ENCODE assay signal across 8 cellular contexts in the genomic region with DNA sequence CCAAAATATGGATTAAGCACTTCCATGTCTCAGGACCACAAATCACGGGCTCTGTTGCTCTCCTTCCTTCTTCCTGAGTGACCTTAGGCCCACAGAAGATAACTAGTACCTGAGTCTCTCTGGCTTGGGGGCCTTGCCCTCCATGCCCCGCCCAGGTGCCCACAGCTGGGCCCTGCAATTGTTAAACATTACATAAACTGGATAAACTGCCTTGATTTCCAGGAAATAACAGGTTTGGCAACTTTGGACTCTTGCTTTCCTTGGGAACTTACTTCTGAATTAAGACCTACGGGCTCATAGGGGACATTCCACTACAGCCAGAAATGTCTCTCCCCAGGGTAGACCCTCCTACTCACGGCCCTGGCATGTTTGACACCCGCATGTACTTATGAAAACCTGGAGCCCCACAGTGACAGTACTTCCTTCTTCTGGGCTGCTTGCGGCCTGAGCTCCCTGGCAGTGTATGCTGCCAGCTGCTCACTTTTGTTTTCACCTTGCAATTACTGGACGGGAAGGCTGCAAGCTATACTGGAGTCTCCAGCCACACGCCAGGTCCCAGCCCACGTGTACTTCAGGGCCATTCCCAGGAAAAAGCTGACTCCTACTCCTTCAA. TPM values are rescaled to one million over a fixed set of nuclear protein-coding genes. Genes with fewer than 3 reads are reported as not detected.
DNase-seq lines count a peak whose midpoint lies in the region; ATAC-seq and TF ChIP-seq lines count a peak whose summit lies in the region.
"Had no signal": no experiment of that assay in that cellular context is flagged by ENCODE, and none has a peak within 500 bp of the region (broad histone marks: within the 10 kb centered on the region; RNA-seq: fewer than 3 reads in every experiment).

No MANE protein-coding gene starts in this region.

- H3K4me3 Mint-ChIP-seq in natural killer cell = peak overlapping the region; percentile 91

- intact Hi-C loops in natural killer cell (cut with micrococcal nuclease) = loop anchor here (5.0 to 10.0 kb wide), 5 partner anchors 71 to 1622 kb away; partner anchors contain the start of genes MFSD11, SRSF2 and UNK
- intact Hi-C loops in ascending aorta (cut with DNase I) = loop anchor here (10.0 kb wide), 2 partner anchors 288 to 1228 kb away; partner anchors contain the start of genes ACOX1 and TEN1

- H3K9me3 ChIP-seq in ascending aorta = no peaks in the 10 kb centered on the region
- H3K9me3 ChIP-seq: SJCRH30 had no signal

- peaks cover 38 to 42% of the 10 kb centered on the region in 2 donors for H3K4me1 Mint-ChIP-seq in natural killer cell

- peaks cover 14 to 32% of the 10 kb centered on the region in 2 donors for H3K36me3 Mint-ChIP-seq in activated naive CD4-positive, alpha-beta T cell treated with anti-CD3 and anti-CD28 coated beads, Interleukin-2, amount 50 U/mL, for 72 hours
- H3K36me3 Mint-ChIP-seq in natural killer cell = no peaks in the 10 kb centered on the region

- peak overlapping the region in 1 of 2 donors; percentile 25 for H3K27ac ChIP-seq in ascending aorta
- H3K27ac ChIP-seq: SJCRH30 had no signal

- H3K27me3 Mint-ChIP-seq in natural killer cell (ENCODE audit: low read depth in 2 of 2) = no peaks in the 10 kb centered on the region

- DNase-seq in GM13976 (ENCODE audit: low spot score) (peak; percentile 64), NCI-H2029 treated with DMSO at 0.1 percent for 48 hours (lab: John Stamatoyannopoulos, UW) (peak; percentile 45), natural killer cell (no peak), ascending aorta (ENCODE audit: low spot score in 2 of 2) (no peak), NCI-H1436 (lab: John Stamatoyannopoulos, UW) (no peak)
- peak in 1 of 2 donors; percentile 60 for DNase-seq in activated naive CD4-positive, alpha-beta T cell treated with anti-CD3 and anti-CD28 coated beads, Interleukin-2, amount 50 U/mL, for 72 hours (ENCODE audit: low spot score in 2 of 2)

- in situ Hi-C loops in GM13976 (cut with MboI; ENCODE audit: low sequenced_read_pairs, unreplicated experiment) = no loop called here

- peaks cover 0 to 20% of the 10 kb centered on the region in 2 donors for H3K4me1 ChIP-seq in ascending aorta

- no peaks in the 10 kb centered on the region for H3K36me3 ChIP-seq in ascending aorta

- H3K27me3 ChIP-seq in ascending aorta = no peaks in the 10 kb centered on the region
- H3K27me3 ChIP-seq: SJCRH30 had no signal

- no peak for ATAC-seq in activated naive CD4-positive, alpha-beta T cell treated with anti-CD3 and anti-CD28 coated beads, Interleukin-2, amount 50 U/mL, for 72 hours
- ATAC-seq in natural killer cell (peak in 1 of 3 donors; percentile 18), HG03159 (IDR thresholded peaks at IDR 0.05; ENCODE audit: unreplicated experiment) (no peak)

- no peak overlapping the region for H3K4me3 ChIP-seq in ascending aorta
- H3K4me3 ChIP-seq: SJCRH30 had no signal

- H3K27ac Mint-ChIP-seq in activated naive CD4-positive, alpha-beta T cell treated with anti-CD3 and anti-CD28 coated beads, Interleukin-2, amount 50 U/mL, for 72 hours = peak overlapping the region; percentile 91 to 98
- H3K27ac Mint-ChIP-seq in natural killer cell = peak overlapping the region; percentile 99

- TF ChIP-seq CTCF in GM13976 (IDR thresholded peaks at IDR 0.05; ENCODE audit: borderline replicate concordance, control extremely low read depth, extremely low read depth, insufficient read depth, missing control alignments) (no peak), natural killer cell (IDR thresholded peaks at IDR 0.05) (no peak), ascending aorta (IDR thresholded peaks at IDR 0.05) (no peak)

- H3K9me3 Mint-ChIP-seq in activated naive CD4-positive, alpha-beta T cell treated with anti-CD3 and anti-CD28 coated beads, Interleukin-2, amount 50 U/mL, for 72 hours = no peaks in the 10 kb centered on the region
- H3K9me3 Mint-ChIP-seq in natural killer cell = no peaks in the 10 kb centered on the region

RNA-seq across cellular contexts. Expression of gene UBALD2, which starts 2.3 kb away (rescaled TPM):
- total RNA-seq in activated naive CD4-positive, alpha-beta T cell treated with anti-CD3 and anti-CD28 coated beads, Interleukin-2, amount 50 U/mL, for 72 hours = 100 to 1,000 TPM; 262 to 294 TPM
- total RNA-seq in natural killer cell (100 to 1,000 TPM; 171 to 287 (median 189) TPM), ascending aorta (15.9 TPM)

RNA-seq across cellular contexts. Expression of gene RNF157, which starts 22.5 kb away (rescaled TPM):
- 10 to 100 TPM; 22.0 to 35.1 TPM for total RNA-seq in activated naive CD4-positive, alpha-beta T cell treated with anti-CD3 and anti-CD28 coated beads, Interleukin-2, amount 50 U/mL, for 72 hours
- total RNA-seq in natural killer cell (1 to 10 TPM; 4.9 to 9.1 (median 8.5) TPM), ascending aorta (2.4 TPM)

RNA-seq across cellular contexts. Expression of gene QRICH2, which starts 45.2 kb away (rescaled TPM):
- total RNA-seq in activated naive CD4-positive, alpha-beta T cell treated with anti-CD3 and anti-CD28 coated beads, Interleukin-2, amount 50 U/mL, for 72 hours = 1 to 10 TPM in 1 of 2 donors, under 1 TPM in 1; 0.46 to 1.8 TPM
- total RNA-seq in natural killer cell = 1 to 10 TPM; 2.3 to 3.1 (median 2.9) TPM
- 10.6 TPM for total RNA-seq in ascending aorta

Comparison
In these comparisons a context has a peak if more than half of its experiments do, and no peak if none do; other contexts are left out.
1. DNase-seq: peak in GM13976 (single experiment) and NCI-H2029 treated with DMSO at 0.1 percent for 48 hours (single experiment); none in natural killer cell (single experiment), ascending aorta (0 of 2) and NCI-H1436 (single experiment).
2. RNA of gene UBALD2, which starts 2.3 kb away (total RNA-seq): 262 to 294 TPM in activated naive CD4-positive, alpha-beta T cell treated with anti-CD3 and anti-CD28 coated beads, Interleukin-2, amount 50 U/mL, for 72 hours and 171 to 287 TPM in natural killer cell; 15.9 TPM in ascending aorta (single experiment); every median in the first group is over 10 times any median in the second.